8 cellular contexts compared by ENCODE assay signal in genomic region chr2:85813978-85814801, GRCh38.
DNase-seq lines count a peak whose midpoint lies in the region; ATAC-seq and TF ChIP-seq lines count a peak whose summit lies in the region.

No MANE protein-coding gene starts in this region.

- ATAC-seq in HG03432 (IDR thresholded peaks at IDR 0.05; ENCODE audit: unreplicated experiment) = peak; percentile 76
- ATAC-seq in GM18519 (IDR thresholded peaks at IDR 0.05; ENCODE audit: low FRiP score, unreplicated experiment) = no peak

- H3K9ac ChIP-seq in liver (ENCODE audit: low read depth in 1 of 2, low read length in 2 of 2) = no peak overlapping the region

- no peak overlapping the region for H3K4me3 ChIP-seq in liver (ENCODE audit: low read depth in 1 of 3, low read length in 3 of 3)

- DNase-seq in DMS53 treated with DMSO at 0.1 percent for 48 hours (lab: John Stamatoyannopoulos, UW; ENCODE audit: unreplicated experiment) (peak; percentile 86), NCI-H82 (lab: John Stamatoyannopoulos, UW) (peak; percentile 92), dedifferentiated amniotic fluid mesenchymal stem cell (ENCODE audit: extremely low spot score) (peak; percentile 87)
- DNase-seq in activated CD4-positive, alpha-beta T cell treated with anti-CD3 and anti-CD28 coated beads, Interleukin-2, amount 50 U/mL, for 4 hours = peak; percentile 74 to 76
- peak; percentile 26 to 69 (median 47) for DNase-seq in stimulated activated CD4-positive, alpha-beta T cell treated with anti-CD3 and anti-CD28 coated beads, TNF-alpha, amount 100 ng/mL, for 1 hour (ENCODE audit: low read depth in 3 of 3, low spot score in 1 of 3)

- peak; percentile 96 for TF ChIP-seq CTCF in liver (IDR thresholded peaks at IDR 0.05; ENCODE audit: low read depth, low read length, missing input control)

- H3K27ac ChIP-seq in liver (ENCODE audit: low read depth in 1 of 2, low read length in 2 of 2) = no peak overlapping the region

- no peaks in the 10 kb centered on the region for H3K27me3 ChIP-seq in liver (ENCODE audit: control insufficient read depth in 4 of 4, insufficient read depth in 4 of 4, low read length in 3 of 4)

- TF ChIP-seq RAD21 in liver (IDR thresholded peaks at IDR 0.05) = peak; percentile 99 to 100

- H3K4me1 ChIP-seq in liver (ENCODE audit: control insufficient read depth in 4 of 4, insufficient read depth in 4 of 4, low read length in 3 of 4) = peaks cover 0 to 20% (median 7%) of the 10 kb centered on the region in 4 donors

- no peaks in the 10 kb centered on the region for H3K9me3 ChIP-seq in liver (ENCODE audit: control insufficient read depth in 4 of 4, low read length in 3 of 4)

- WGBS in liver = 31% methylated on average over 13 of the region's 13 CpGs

- H3K36me3 ChIP-seq in liver (ENCODE audit: control insufficient read depth in 4 of 4, insufficient read depth in 3 of 4, low read depth in 1 of 4, low read length in 3 of 4) = no peaks in the 10 kb centered on the region

TF ChIP-seq in liver, 16 proteins besides CTCF, POLR2A, EP300 and RAD21:
- TF ChIP-seq RXRA (IDR thresholded peaks at IDR 0.05) (peak in 1 of 2 donors; percentile 12), HNF4A (conservative IDR thresholded peaks at IDR 0.05) (peak; percentile 34 to 43)
- TF ChIP-seq, protein P1, sequence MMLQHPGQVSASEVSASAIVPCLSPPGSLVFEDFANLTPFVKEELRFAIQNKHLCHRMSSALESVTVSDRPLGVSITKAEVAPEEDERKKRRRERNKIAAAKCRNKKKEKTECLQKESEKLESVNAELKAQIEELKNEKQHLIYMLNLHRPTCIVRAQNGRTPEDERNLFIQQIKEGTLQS (IDR thresholded peaks at IDR 0.05) = no peak
